ENCODE assay signal across 21 cellular contexts in the genomic region with DNA sequence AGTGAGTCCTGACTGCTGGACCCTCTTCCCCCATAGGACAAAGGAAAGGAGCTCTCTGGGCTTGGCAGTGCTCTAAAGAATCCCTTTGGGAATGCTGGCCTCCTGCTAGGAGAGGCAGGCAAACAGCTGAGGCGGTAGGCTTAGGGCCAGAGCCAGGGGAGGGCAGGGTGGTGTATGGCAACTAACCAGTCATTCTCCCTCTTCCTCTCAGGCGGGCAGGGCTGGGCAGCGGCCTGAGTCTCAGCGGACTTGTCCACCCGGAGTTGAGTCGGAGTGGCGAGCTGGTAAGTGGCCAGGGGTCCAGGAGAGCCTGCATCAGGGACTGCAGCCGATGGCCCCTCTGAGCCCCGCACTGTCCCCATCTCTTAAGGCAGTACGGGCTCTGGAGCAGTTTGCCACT. TPM values are rescaled to one million over a fixed set of nuclear protein-coding genes. Genes with fewer than 3 reads are reported as not detected.
DNase-seq lines count a peak whose midpoint lies in the region; ATAC-seq and TF ChIP-seq lines count a peak whose summit lies in the region.
"Had no signal": no experiment of that assay in that cellular context is flagged by ENCODE, and none has a peak within 500 bp of the region (broad histone marks: within the 10 kb centered on the region; RNA-seq: fewer than 3 reads in every experiment).

No MANE protein-coding gene starts in this region.

- POLR2A ChIA-PET in Panc1 (lab: Charles Lee) = no interaction called here

- H3K27ac Mint-ChIP-seq in chondrocyte (ENCODE audit: unreplicated experiment) = peak overlapping the region; percentile 83
- H3K27ac Mint-ChIP-seq: activated CD4-positive, alpha-beta memory T cell treated with anti-CD3 and anti-CD28 coated beads, Interleukin-2, amount 10 ng/mL, durations not matched to agents 7 days and 5 days; stimulated activated memory B cell treated with anti-CD40 and anti-IgM and Interleukin-4, amounts not matched to agents 10 μg/mL and 1 μg/mL and 100 μg/mL, for 72 hours had no signal

- no peak overlapping the region for H2AFZ ChIP-seq in GM23248

- H3K9me3 Mint-ChIP-seq in chondrocyte (ENCODE audit: low read depth) = no peaks in the 10 kb centered on the region
- H3K9me3 Mint-ChIP-seq: activated CD4-positive, alpha-beta memory T cell treated with anti-CD3 and anti-CD28 coated beads, Interleukin-2, amount 10 ng/mL, durations not matched to agents 7 days and 5 days; CD8-positive, alpha-beta memory T cell; naive B cell; stimulated activated memory B cell treated with anti-CD40 and anti-IgM and Interleukin-4, amounts not matched to agents 10 μg/mL and 1 μg/mL and 100 μg/mL, for 72 hours had no signal

- H3K9ac ChIP-seq in skeletal muscle tissue (ENCODE audit: low read depth in 1 of 3, low read length in 3 of 3) (peak overlapping the region in 2 of 3 donors; percentile 45 to 51), GM23248 (no peak overlapping the region)

- H3K79me2 ChIP-seq in GM23248 (ENCODE audit: insufficient read depth) = peaks cover 39% of the 10 kb centered on the region

- H3K27me3 Mint-ChIP-seq in chondrocyte (ENCODE audit: low read depth) = no peaks in the 10 kb centered on the region
- H3K27me3 Mint-ChIP-seq: activated CD4-positive, alpha-beta memory T cell treated with anti-CD3 and anti-CD28 coated beads, Interleukin-2, amount 10 ng/mL, durations not matched to agents 7 days and 5 days; CD8-positive, alpha-beta memory T cell; naive B cell; stimulated activated memory B cell treated with anti-CD40 and anti-IgM and Interleukin-4, amounts not matched to agents 10 μg/mL and 1 μg/mL and 100 μg/mL, for 72 hours had no signal

- H3K4me3 Mint-ChIP-seq in chondrocyte (ENCODE audit: unreplicated experiment) = no peak overlapping the region
- H3K4me3 Mint-ChIP-seq: activated CD4-positive, alpha-beta memory T cell treated with anti-CD3 and anti-CD28 coated beads, Interleukin-2, amount 10 ng/mL, durations not matched to agents 7 days and 5 days; stimulated activated memory B cell treated with anti-CD40 and anti-IgM and Interleukin-4, amounts not matched to agents 10 μg/mL and 1 μg/mL and 100 μg/mL, for 72 hours had no signal

- peaks cover 50% of the 10 kb centered on the region for H3K4me1 Mint-ChIP-seq in chondrocyte (ENCODE audit: low read depth)

- ATAC-seq in Panc1 = 0 out of 2 replicates have a peak, but pooled peaks have one; percentile 2
- ATAC-seq in HG02870 (IDR thresholded peaks at IDR 0.05; ENCODE audit: unreplicated experiment) = no peak
- ATAC-seq: sciatic nerve; stimulated activated memory B cell treated with anti-CD40 and anti-IgM and Interleukin-4, amounts not matched to agents 10 μg/mL and 1 μg/mL and 100 μg/mL, for 72 hours had no signal

- DNase-seq in Panc1 (ENCODE audit: low read depth, low spot score) (no peak), chondrocyte (ENCODE audit: low spot score) (no peak), GM23248 (no peak), spleen (no peak)
- DNase-seq: activated CD4-positive, alpha-beta memory T cell treated with anti-CD3 and anti-CD28 coated beads, Interleukin-2, amount 10 ng/mL, durations not matched to agents 7 days and 5 days; activated CD4-positive, CD25-positive, alpha-beta regulatory T cell; activated naive CD4-positive, alpha-beta T cell; activated T-cell treated with anti-CD3 and anti-CD28 coated beads for 4 hours; central memory CD4-positive, alpha-beta T cell; DMS79; dorsolateral prefrontal cortex; naive B cell; NCI-H1105; NCI-H2029; NCI-H82 had no signal

- TF ChIP-seq POLR2A in spleen (IDR thresholded peaks at IDR 0.05) = no peak

- H3K4me2 ChIP-seq in GM23248 (ENCODE audit: unreplicated experiment) = no peak overlapping the region

- peaks cover 5% of the 10 kb centered on the region; the same call in 1 of the 2 replicates for H3K36me3 ChIP-seq in Panc1 (ENCODE audit: control insufficient read depth, insufficient read depth, low read length)
- peaks cover 71 to 79% (median 73%) of the 10 kb centered on the region in 3 donors for H3K36me3 ChIP-seq in skeletal muscle tissue (ENCODE audit: control insufficient read depth in 3 of 3, insufficient read depth in 3 of 3, low read length in 3 of 3)
- H3K36me3 ChIP-seq in GM23248 (ENCODE audit: low read depth) = peaks cover 21% of the 10 kb centered on the region; the same call in 1 of the 2 replicates
- H3K36me3 ChIP-seq in spleen = peaks cover 0 to 83% (median 70%) of the 10 kb centered on the region in 6 donors

- intact Hi-C loops in Panc1 (cut with micrococcal nuclease; ENCODE audit: unreplicated experiment) (no loop called here), spleen (cut with DNase I; ENCODE audit: low total_unique reads) (no loop called here)

- H3K36me3 Mint-ChIP-seq in chondrocyte (ENCODE audit: low read depth) = peaks cover 25% of the 10 kb centered on the region

- H3K4me3 ChIP-seq in Panc1 (ENCODE audit: low read depth in 2 of 2, low read length in 2 of 2) (no peak overlapping the region), skeletal muscle tissue (ENCODE audit: low read length in 3 of 3) (no peak overlapping the region), GM23248 (no peak overlapping the region), spleen (no peak overlapping the region)
- H3K4me3 ChIP-seq: dorsolateral prefrontal cortex had no signal

- in situ Hi-C loops in Panc1 (cut with HindIII; ENCODE audit: low pct_unique_long_range_greater_than_20kb, low sequenced_read_pairs) (no loop called here), GM23248 (cut with MboI) (no loop called here)

- no peaks in the 10 kb centered on the region for H3K27me3 ChIP-seq in Panc1 (ENCODE audit: control insufficient read depth, insufficient read depth, low read length)
- no peaks in the 10 kb centered on the region for H3K27me3 ChIP-seq in layer of hippocampus (ENCODE audit: control insufficient read depth, insufficient read depth, low read length)
- H3K27me3 ChIP-seq in skeletal muscle tissue (ENCODE audit: control insufficient read depth in 3 of 3, insufficient read depth in 3 of 3, low read length in 3 of 3) = no peaks in the 10 kb centered on the region
- H3K27me3 ChIP-seq in GM23248 (replicated peaks; ENCODE audit: insufficient read depth) = no peaks in the 10 kb centered on the region
- H3K27me3 ChIP-seq in spleen (replicated peaks in 1 of 7) = no peaks in the 10 kb centered on the region
- H3K27me3 ChIP-seq: dorsolateral prefrontal cortex had no signal

- H3K27ac ChIP-seq in Panc1 (ENCODE audit: low read length) (peak overlapping the region; percentile 57), layer of hippocampus (ENCODE audit: low read depth, low read length) (peak overlapping the region; percentile 18), skeletal muscle tissue (ENCODE audit: low read depth, low read length) (no peak overlapping the region), GM23248 (no peak overlapping the region), spleen (peak overlapping the region in 1 of 8 donors; percentile 38)

- H3K9me3 ChIP-seq in Panc1 (ENCODE audit: control insufficient read depth, insufficient read depth, low read depth, low read length) (no peaks in the 10 kb centered on the region), skeletal muscle tissue (ENCODE audit: control insufficient read depth in 3 of 3, low read length in 3 of 3) (no peaks in the 10 kb centered on the region), GM23248 (ENCODE audit: low read depth) (no peaks in the 10 kb centered on the region), spleen (no peaks in the 10 kb centered on the region)

- CTCF ChIA-PET in Panc1 (lab: Charles Lee) = no interaction called here

- TF ChIP-seq CTCF in Panc1 (IDR thresholded peaks at IDR 0.05) (no peak), chondrocyte (IDR thresholded peaks at IDR 0.05) (no peak), spleen (IDR thresholded peaks at IDR 0.05 in 8 of 11, conservative IDR thresholded peaks at IDR 0.05 in 3 of 11) (no peak)

- H4K20me1 ChIP-seq in GM23248 (ENCODE audit: insufficient read depth) = no peaks in the 10 kb centered on the region

- BruUV-seq in Panc1 (replicated peaks; lab: Mats Ljungman, UMichigan) = no TSS peak

- H3F3A ChIP-seq in GM23248 (ENCODE audit: insufficient read depth) = peaks cover 21% of the 10 kb centered on the region; the same call in 1 of the 2 replicates

- 82 to 84% methylated on average over 9 to 10 of the region's 10 CpGs for WGBS in GM23248 (ENCODE audit: low coverage in 1 of 2, low lambda C conversion rate in 2 of 2, missing lambda C conversion rate in 2 of 2), 2 experiments
- WGBS in spleen, 5 donors = 78 to 93% (median 91%) methylated on average over 9 to 10 of the region's 10 CpGs

- H3K9me2 ChIP-seq in GM23248 (ENCODE audit: insufficient read depth) = no peaks in the 10 kb centered on the region

- H3K4me1 ChIP-seq in Panc1 (ENCODE audit: control insufficient read depth, insufficient read depth, low read length) (peaks cover 50% of the 10 kb centered on the region), skeletal muscle tissue (ENCODE audit: control insufficient read depth in 3 of 3, insufficient read depth in 3 of 3, low read length in 3 of 3) (peaks cover 48 to 53% (median 50%) of the 10 kb centered on the region in 3 donors), GM23248 (ENCODE audit: insufficient read depth) (0 out of 2 replicates have a peak, but pooled peaks cover 5% of the 10 kb centered on the region), spleen (peaks cover 14 to 42% (median 24%) of the 10 kb centered on the region in 6 donors)

RNA-seq across cellular contexts. Expression of gene ACADVL, which starts 4.4 kb away (rescaled TPM):
- total RNA-seq in Panc1 (2021; ENCODE audit: unreplicated experiment) = 305 TPM
- polyA plus RNA-seq in Panc1 (2012; ENCODE audit: insufficient read length) = 289 TPM
- total RNA-seq in chondrocyte = 427 to 584 TPM (median 454 TPM) in 3 replicates
- total RNA-seq in skeletal muscle tissue = 119 TPM
- total RNA-seq in GM23248 (2014; rRNA removed; shearing (Covaris generic)) = 453 and 600 TPM in 2 replicates
- polyA plus RNA-seq in GM23248 (2016; fragmentation: Nextera tagmentation; extraction: Ambion mirVana) = 386 and 441 TPM in 2 replicates
- 100 to 1,000 TPM; 402 to 903 (median 548) TPM for total RNA-seq in spleen
- 100 to 1,000 TPM; 320 to 963 (median 710) TPM for polyA plus RNA-seq in spleen

RNA-seq across cellular contexts. Expression of gene DLG4, which starts 4.5 kb away (rescaled TPM):
- 32.4 TPM for total RNA-seq in Panc1 (2021; ENCODE audit: unreplicated experiment)
- 44.9 TPM for polyA plus RNA-seq in Panc1 (2012; ENCODE audit: insufficient read length)
- total RNA-seq in chondrocyte = 28.3 to 34.4 TPM (median 31.3 TPM) in 3 replicates
- total RNA-seq in skeletal muscle tissue = 7.3 TPM
- total RNA-seq in GM23248 (2014; rRNA removed; shearing (Covaris generic)) = 13.1 and 23.8 TPM in 2 replicates
- polyA plus RNA-seq in GM23248 (2016; fragmentation: Nextera tagmentation; extraction: Ambion mirVana) = 1.3 and 1.9 TPM in 2 replicates
- total RNA-seq in spleen = 10 to 100 TPM; 17.0 to 38.5 (median 30.5) TPM
- 10 to 100 TPM in 1 of 3 donors, 1 to 10 TPM in 2; 3.0 to 21.5 (median 4.3) TPM for polyA plus RNA-seq in spleen

RNA-seq across cellular contexts. Expression of gene DVL2, which starts 10.2 kb away (rescaled TPM):
- total RNA-seq in Panc1 (2021; ENCODE audit: unreplicated experiment) = 84.2 TPM
- polyA plus RNA-seq in Panc1 (2012; ENCODE audit: insufficient read length) = 108 TPM
- 58.8 to 65.2 TPM (median 59.5 TPM) in 3 replicates for total RNA-seq in chondrocyte
- 63.2 TPM for total RNA-seq in skeletal muscle tissue
- total RNA-seq in GM23248 (2014; rRNA removed; shearing (Covaris generic)) = 41.2 and 45.8 TPM in 2 replicates
- 18.9 and 19.5 TPM in 2 replicates for polyA plus RNA-seq in GM23248 (2016; fragmentation: Nextera tagmentation; extraction: Ambion mirVana)
- total RNA-seq in spleen = 10 to 100 TPM; 36.9 to 48.0 (median 39.2) TPM
- 10 to 100 TPM in 2 of 3 donors, 1 to 10 TPM in 1; 9.8 to 29.2 (median 11.7) TPM for polyA plus RNA-seq in spleen

RNA-seq across cellular contexts. Expression of gene PHF23, which starts 15.1 kb away (rescaled TPM):
- total RNA-seq in Panc1 (2021; ENCODE audit: unreplicated experiment) = 69.3 TPM
- 68.6 TPM for polyA plus RNA-seq in Panc1 (2012; ENCODE audit: insufficient read length)
- total RNA-seq in chondrocyte = 49.5 to 57.8 TPM (median 53.1 TPM) in 3 replicates
- 30.3 TPM for total RNA-seq in skeletal muscle tissue
- 32.0 and 42.6 TPM in 2 replicates for total RNA-seq in GM23248 (2014; rRNA removed; shearing (Covaris generic))
- polyA plus RNA-seq in GM23248 (2016; fragmentation: Nextera tagmentation; extraction: Ambion mirVana) = 40.7 and 45.6 TPM in 2 replicates
- 10 to 100 TPM; 33.1 to 47.6 (median 38.8) TPM for total RNA-seq in spleen
- polyA plus RNA-seq in spleen = 10 to 100 TPM; 27.4 to 50.4 (median 33.2) TPM

RNA-seq across cellular contexts. Expression of gene GABARAP, which starts 18.1 kb away (rescaled TPM):
- total RNA-seq in Panc1 (2021; ENCODE audit: unreplicated experiment) = 289 TPM
- polyA plus RNA-seq in Panc1 (2012; ENCODE audit: insufficient read length) = 175 TPM
- total RNA-seq in chondrocyte = 449 to 459 TPM (median 455 TPM) in 3 replicates
- 259 TPM for total RNA-seq in skeletal muscle tissue
- 152 and 355 TPM in 2 replicates for total RNA-seq in GM23248 (2014; rRNA removed; shearing (Covaris generic))
- 845 and 847 TPM in 2 replicates for polyA plus RNA-seq in GM23248 (2016; fragmentation: Nextera tagmentation; extraction: Ambion mirVana)
- 100 to 1,000 TPM; 222 to 519 (median 438) TPM for total RNA-seq in spleen
- 100 to 1,000 TPM; 755 to 855 (median 822) TPM for polyA plus RNA-seq in spleen

Comparison
In these comparisons a context has a peak if more than half of its experiments do, and no peak if none do; other contexts are left out.
1. H3K27ac ChIP-seq: peak in Panc1 (single experiment) and layer of hippocampus (single experiment); none in skeletal muscle tissue (single experiment) and GM23248 (single experiment).